8 cellular contexts compared by ENCODE assay signal in genomic region chr12:121466800-121467637, GRCh38.
DNase-seq lines count a peak whose midpoint lies in the region; ATAC-seq, FAIRE-seq and TF ChIP-seq lines count a peak whose summit lies in the region.

No MANE protein-coding gene starts in this region.

- H4K20me1 ChIP-seq in DND-41 (ENCODE audit: insufficient read depth, low read length): peaks cover 31% of the 10 kb centered on the region

- WGBS in neuronal stem cell (ENCODE audit: extremely low coverage in 2 of 2, insufficient read length in 2 of 2, insufficient replicate concordance in 1 of 2), 2 donors: no CpG with 5 or more reads among the region's 138 CpGs

- no peak for FAIRE-seq in RCC 7860 (lab: Jason Lieb, UNC)

- H3K79me1 ChIP-seq in neuronal stem cell (ENCODE audit: low read depth, low read length): peaks cover 10% of the 10 kb centered on the region

- H2AFZ ChIP-seq in DND-41 (ENCODE audit: low read depth, low read length) (peak overlapping the region; percentile 75), neuronal stem cell (ENCODE audit: low read length) (peak overlapping the region; percentile 93)

- H3K79me2 ChIP-seq in DND-41 (ENCODE audit: insufficient read depth, low read length): peaks cover 49% of the 10 kb centered on the region

- DNase-seq in DND-41 (peak; percentile 94), RCC 7860 (ENCODE audit: low spot score) (peak; percentile 73), foreskin fibroblast (peak; percentile 91 to 96), neuronal stem cell (ENCODE audit: low spot score) (peak; percentile 88)
- DNase-seq in activated T-helper 9 cell treated with anti-CD3 and anti-CD28 coated beads, Interleukin-2, amount 50 U/mL, for 16 hours (ENCODE audit: low read depth): peak; percentile 85

- H3K4me2 ChIP-seq in DND-41 (ENCODE audit: insufficient read depth, low read length) (peak overlapping the region; percentile 72), neuronal stem cell (ENCODE audit: insufficient read depth, low read length, poor library complexity, severe bottlenecking) (peak overlapping the region; percentile 85)

- H3K4me1 ChIP-seq in DND-41 (ENCODE audit: insufficient read depth, low read length) (peaks cover 30% of the 10 kb centered on the region), neuronal stem cell (ENCODE audit: control insufficient read depth in 2 of 2, insufficient read depth in 1 of 2, low read depth in 1 of 2, low read length in 2 of 2) (peaks cover 6 to 8% of the 10 kb centered on the region in 2 donors), stomach smooth muscle (ENCODE audit: control insufficient read depth, insufficient read depth, low read length) (peaks cover 17% of the 10 kb centered on the region)

- H4K8ac ChIP-seq in neuronal stem cell (ENCODE audit: low read depth, low read length): peak overlapping the region; percentile 9

- no peak overlapping the region for H2BK12ac ChIP-seq in neuronal stem cell (ENCODE audit: low read length)

- ATAC-seq in DND-41 (ENCODE audit: insufficient read depth, low read depth) (peak; percentile 91), GM21717 (IDR thresholded peaks at IDR 0.05; ENCODE audit: unreplicated experiment) (peak; percentile 84)

- H2BK5ac ChIP-seq in neuronal stem cell (ENCODE audit: low read length): no peak overlapping the region

- H3K4ac ChIP-seq in neuronal stem cell (ENCODE audit: low read length): no peak overlapping the region

- H3K27me3 ChIP-seq in DND-41 (ENCODE audit: insufficient read depth, low read length, poor library complexity): no peaks in the 10 kb centered on the region
- H3K27me3 ChIP-seq in neuronal stem cell (ENCODE audit: control insufficient read depth in 3 of 3, insufficient read depth in 3 of 3, low read depth in 1 of 3, low read length in 3 of 3): peaks cover 0 to 1% (median 0%) of the 10 kb centered on the region in 3 experiments
- H3K27me3 ChIP-seq in stomach smooth muscle (ENCODE audit: control insufficient read depth in 1 of 2, insufficient read depth in 2 of 2, low read length in 2 of 2): no peaks in the 10 kb centered on the region

- no peak overlapping the region for H2BK15ac ChIP-seq in neuronal stem cell (ENCODE audit: low read length)

- H3K4me3 ChIP-seq in DND-41 (ENCODE audit: low read depth in 1 of 2, low read length in 2 of 2) (peak overlapping the region; percentile 41 to 55; a peak in 3 of 4 replicates), foreskin fibroblast (ENCODE audit: low read depth in 1 of 2, low read length in 2 of 2) (peak overlapping the region; percentile 59 to 61), neuronal stem cell (ENCODE audit: low read length in 2 of 2) (peak overlapping the region; percentile 58 to 88), stomach smooth muscle (ENCODE audit: low read length in 2 of 2) (peak overlapping the region; percentile 60 to 76)

- TF ChIP-seq CTCF in DND-41 (IDR thresholded peaks at IDR 0.05; ENCODE audit: borderline replicate concordance, extremely low read depth, low read length, poor library complexity, severe bottlenecking) (no peak), foreskin fibroblast (IDR thresholded peaks at IDR 0.05; ENCODE audit: low read depth, low read length) (no peak)

- H3K27ac ChIP-seq in DND-41 (ENCODE audit: low read length): peak overlapping the region; percentile 73
- H3K27ac ChIP-seq in neuronal stem cell (replicated peaks; ENCODE audit: low read length): no peak overlapping the region
- no peak overlapping the region for H3K27ac ChIP-seq in stomach smooth muscle (ENCODE audit: low read length)

- TF ChIP-seq RAD21 in Ishikawa (IDR thresholded peaks at IDR 0.05; ENCODE audit: low read depth): no peak

- H3K9ac ChIP-seq in DND-41 (ENCODE audit: low read depth, low read length): peak overlapping the region; percentile 77
- H3K9ac ChIP-seq in neuronal stem cell (ENCODE audit: low read depth, low read length, poor library complexity): peak overlapping the region; percentile 94
- H3K9ac ChIP-seq in stomach smooth muscle (ENCODE audit: low read length in 2 of 2): peak overlapping the region in 1 of 2 donors; percentile 33

- H4K91ac ChIP-seq in neuronal stem cell (ENCODE audit: low read depth, low read length, poor library complexity): no peak overlapping the region

- H3K36me3 ChIP-seq in DND-41 (ENCODE audit: insufficient read depth, low read length) (peaks cover 13% of the 10 kb centered on the region), neuronal stem cell (replicated peaks in 1 of 2; ENCODE audit: control insufficient read depth in 2 of 2, insufficient read depth in 2 of 2, low read length in 2 of 2) (peaks cover 4 to 15% of the 10 kb centered on the region in 2 donors), stomach smooth muscle (ENCODE audit: control insufficient read depth in 2 of 2, insufficient read depth in 2 of 2, low read length in 2 of 2) (no peaks in the 10 kb centered on the region)

- no peak overlapping the region for H2BK120ac ChIP-seq in neuronal stem cell (ENCODE audit: low read depth, low read length)

- H3K14ac ChIP-seq in neuronal stem cell (ENCODE audit: low read length): peak overlapping the region; percentile 65

- no peak for TF ChIP-seq EP300 in Ishikawa (IDR thresholded peaks at IDR 0.05; ENCODE audit: borderline replicate concordance)

- peak overlapping the region; percentile 93 for H2AK5ac ChIP-seq in neuronal stem cell (ENCODE audit: low read depth, low read length)

- peak overlapping the region; percentile 93 for H3K18ac ChIP-seq in neuronal stem cell (ENCODE audit: low read length)

- peak overlapping the region; percentile 87 for H3K23ac ChIP-seq in neuronal stem cell (ENCODE audit: low read depth, low read length, poor library complexity)

- H3K9me3 ChIP-seq in DND-41 (ENCODE audit: insufficient read depth, low read length, severe bottlenecking) (no peaks in the 10 kb centered on the region), neuronal stem cell (replicated peaks in 1 of 2; ENCODE audit: control insufficient read depth in 2 of 2, insufficient read depth in 1 of 2, low read depth in 1 of 2, low read length in 2 of 2) (no peaks in the 10 kb centered on the region), stomach smooth muscle (ENCODE audit: control insufficient read depth in 2 of 2, low read length in 2 of 2) (no peaks in the 10 kb centered on the region)

TF ChIP-seq in Ishikawa, 13 proteins besides CTCF, POLR2A, EP300 and RAD21:
- TF ChIP-seq ZBTB7A (IDR thresholded peaks at IDR 0.05; ENCODE audit: low read depth) (no peak), TCF12 (IDR thresholded peaks at IDR 0.05; ENCODE audit: low read depth) (no peak), NFIC (IDR thresholded peaks at IDR 0.05) (no peak), YY1 (IDR thresholded peaks at IDR 0.05; ENCODE audit: low read depth) (peak; percentile 47), MAX (IDR thresholded peaks at IDR 0.05) (peak; percentile 58)
